Comparison of ENCODE assay signal across 20 cellular contexts in the genomic region with DNA sequence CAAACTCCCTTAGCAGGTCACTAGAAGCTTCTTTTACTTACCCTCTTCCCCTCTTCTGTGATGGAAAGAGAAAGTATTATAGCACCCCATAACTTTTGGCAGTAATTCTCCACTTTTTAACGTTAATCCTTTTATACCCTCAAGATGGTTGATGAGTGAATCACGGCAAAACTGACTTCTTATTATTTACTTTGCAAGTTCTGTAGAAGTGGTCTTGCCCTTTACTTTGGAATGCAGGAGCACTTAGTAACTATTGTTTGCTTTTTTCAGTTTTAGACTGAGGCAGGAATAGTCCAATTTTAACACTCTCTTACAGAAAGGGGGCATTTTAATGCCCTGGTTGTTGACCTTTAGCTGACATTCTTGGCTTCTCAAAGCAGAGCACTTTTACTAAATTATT.
"Had no signal": no experiment of that assay in that cellular context is flagged by ENCODE, and none has a peak within 500 bp of the region (broad histone marks: within the 10 kb centered on the region; RNA-seq: fewer than 3 reads in every experiment).

No MANE protein-coding gene starts in this region.

- H3K27ac ChIP-seq: cardiac muscle cell, lower lobe of right lung, suprapubic skin, tibial nerve had no signal

- H3K4me1 ChIP-seq: lower lobe of right lung, suprapubic skin, tibial nerve had no signal

- ATAC-seq: left cardiac atrium; natural killer cell treated with Interleukin-12 subunit alpha and Interleukin-12 subunit beta and Interleukin-15 and Interleukin-18, amount 100 ng/mL, for 72 hours; stimulated activated effector memory CD8-positive, alpha-beta T cell treated with anti-CD3 and anti-CD28 coated beads, Interleukin-12 subunit alpha, Interleukin-12 subunit beta, amount 100 ng/mL, for 72 hours; stimulated activated naive CD8-positive, alpha-beta T cell treated with anti-CD3 and anti-CD28 coated beads, Interleukin-15, amount 100 ng/mL, for 72 hours; WTC11 had no signal

- H3K4me3 Mint-ChIP-seq: activated naive CD4-positive, alpha-beta T cell treated with anti-CD3 and anti-CD28 coated beads, Interleukin-2, amount 50 U/mL, for 24 hours; endodermal cell; natural killer cell treated with Interleukin-12 subunit alpha and Interleukin-12 subunit beta and Interleukin-15 and Interleukin-18, amount 100 ng/mL, for 72 hours; stimulated activated effector memory CD8-positive, alpha-beta T cell treated with anti-CD3 and anti-CD28 coated beads, Interleukin-12 subunit alpha, Interleukin-12 subunit beta, amount 100 ng/mL, for 72 hours; stimulated activated naive CD8-positive, alpha-beta T cell treated with anti-CD3 and anti-CD28 coated beads, Interleukin-15, amount 100 ng/mL, for 72 hours; T-helper 1 cell treated with Interleukin-12 subunit alpha and Interleukin-12 subunit beta and Interleukin-4 antibody, amounts not matched to agents 30 μg/mL and 1 μg/mL, for 36 hours; WTC11 had no signal

- H3K4me1 Mint-ChIP-seq: activated naive CD4-positive, alpha-beta T cell treated with anti-CD3 and anti-CD28 coated beads, Interleukin-2, amount 50 U/mL, for 24 hours; stimulated activated effector memory CD8-positive, alpha-beta T cell treated with anti-CD3 and anti-CD28 coated beads, Interleukin-12 subunit alpha, Interleukin-12 subunit beta, amount 100 ng/mL, for 72 hours; stimulated activated naive CD8-positive, alpha-beta T cell treated with anti-CD3 and anti-CD28 coated beads, Interleukin-15, amount 100 ng/mL, for 72 hours had no signal

- H3K9me3 ChIP-seq: lower lobe of right lung had no signal

- H3K4me3 ChIP-seq: cardiac muscle cell, lower lobe of right lung, suprapubic skin, tibial nerve had no signal

- H3K9me3 Mint-ChIP-seq: activated naive CD4-positive, alpha-beta T cell treated with anti-CD3 and anti-CD28 coated beads, Interleukin-2, amount 50 U/mL, for 24 hours; natural killer cell treated with Interleukin-12 subunit alpha and Interleukin-12 subunit beta and Interleukin-15 and Interleukin-18, amount 100 ng/mL, for 72 hours; stimulated activated effector memory CD8-positive, alpha-beta T cell treated with anti-CD3 and anti-CD28 coated beads, Interleukin-12 subunit alpha, Interleukin-12 subunit beta, amount 100 ng/mL, for 72 hours; stimulated activated naive CD8-positive, alpha-beta T cell treated with anti-CD3 and anti-CD28 coated beads, Interleukin-15, amount 100 ng/mL, for 72 hours; T-helper 1 cell treated with Interleukin-12 subunit alpha and Interleukin-12 subunit beta and Interleukin-4 antibody, amounts not matched to agents 30 μg/mL and 1 μg/mL, for 36 hours; WTC11 had no signal

- H3K36me3 ChIP-seq: cardiac muscle cell, lower lobe of right lung, suprapubic skin, tibial nerve had no signal

- DNase-seq: activated gamma-delta T cell treated with Interleukin-2 at 50 U/mL for 16 hours; activated T-cell treated with anti-CD3 and anti-CD28 coated beads, Interleukin-2, amount 50 U/mL, for 1 hour; cortex of kidney; endodermal cell; hippocampal formation; left cardiac atrium; lower lobe of right lung; stimulated activated CD4-positive, alpha-beta T cell treated with anti-CD3 and anti-CD28 coated beads, Interleukin-1b, Interleukin-23, amount 100 ng/mL, for 48 hours; stimulated activated naive CD8-positive, alpha-beta T cell treated with anti-CD3 and anti-CD28 coated beads, Interleukin-15, amount 100 ng/mL, for 72 hours; T1000 had no signal

- H3K36me3 Mint-ChIP-seq: activated naive CD4-positive, alpha-beta T cell treated with anti-CD3 and anti-CD28 coated beads, Interleukin-2, amount 50 U/mL, for 24 hours; natural killer cell treated with Interleukin-12 subunit alpha and Interleukin-12 subunit beta and Interleukin-15 and Interleukin-18, amount 100 ng/mL, for 72 hours; stimulated activated effector memory CD8-positive, alpha-beta T cell treated with anti-CD3 and anti-CD28 coated beads, Interleukin-12 subunit alpha, Interleukin-12 subunit beta, amount 100 ng/mL, for 72 hours; WTC11 had no signal

- H3K27ac Mint-ChIP-seq: activated naive CD4-positive, alpha-beta T cell treated with anti-CD3 and anti-CD28 coated beads, Interleukin-2, amount 50 U/mL, for 24 hours; endodermal cell; natural killer cell treated with Interleukin-12 subunit alpha and Interleukin-12 subunit beta and Interleukin-15 and Interleukin-18, amount 100 ng/mL, for 72 hours; progenitor cell of endocrine pancreas; stimulated activated effector memory CD8-positive, alpha-beta T cell treated with anti-CD3 and anti-CD28 coated beads, Interleukin-12 subunit alpha, Interleukin-12 subunit beta, amount 100 ng/mL, for 72 hours; stimulated activated naive CD8-positive, alpha-beta T cell treated with anti-CD3 and anti-CD28 coated beads, Interleukin-15, amount 100 ng/mL, for 72 hours; T-helper 1 cell treated with Interleukin-12 subunit alpha and Interleukin-12 subunit beta and Interleukin-4 antibody, amounts not matched to agents 30 μg/mL and 1 μg/mL, for 36 hours; WTC11 had no signal

- H3K27me3 Mint-ChIP-seq: progenitor cell of endocrine pancreas; stimulated activated naive CD8-positive, alpha-beta T cell treated with anti-CD3 and anti-CD28 coated beads, Interleukin-15, amount 100 ng/mL, for 72 hours had no signal

- FAIRE-seq: islet of Langerhans had no signal

- H3K27me3 ChIP-seq: cardiac muscle cell, suprapubic skin, tibial nerve had no signal
